16 cellular contexts compared by ENCODE assay signal in the genomic region with DNA sequence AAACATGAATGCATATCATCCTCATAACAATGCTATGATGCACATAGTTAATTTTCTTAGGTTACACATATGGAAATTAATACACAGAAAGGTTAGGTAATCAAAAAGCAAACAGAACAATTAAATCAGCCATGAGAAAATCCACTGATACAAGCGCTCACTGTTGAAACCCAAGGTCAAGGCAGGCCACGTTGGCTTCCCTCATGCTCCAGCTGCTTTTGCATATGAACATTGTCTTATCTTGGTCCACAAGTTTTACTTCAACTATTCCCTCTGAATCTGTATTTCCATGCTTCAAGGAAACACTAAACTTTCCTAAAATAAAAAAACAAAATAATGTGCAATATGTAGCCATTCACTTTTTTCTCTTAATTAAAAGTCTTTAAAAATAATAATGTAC. TPM values are rescaled to one million over a fixed set of nuclear protein-coding genes. Genes with fewer than 3 reads are reported as not detected.
DNase-seq lines count a peak whose midpoint lies in the region; ATAC-seq and TF ChIP-seq lines count a peak whose summit lies in the region.
"Had no signal": no experiment of that assay in that cellular context is flagged by ENCODE, and none has a peak within 500 bp of the region (broad histone marks: within the 10 kb centered on the region; RNA-seq: fewer than 3 reads in every experiment).

No MANE protein-coding gene starts in this region.

- no peaks in the 10 kb centered on the region for H3K27me3 ChIP-seq in testis
- H3K27me3 ChIP-seq: Peyer's patch had no signal

- H3K4me1 ChIP-seq in testis: no peaks in the 10 kb centered on the region
- H3K4me1 ChIP-seq: Peyer's patch, SJSA1 had no signal

- no peak for TF ChIP-seq CTCF in testis (IDR thresholded peaks at IDR 0.05)

- ATAC-seq in Right ventricle myocardium superior (ENCODE audit: poor library complexity) (peak; percentile 76), left cardiac atrium (no peak), left ventricle myocardium superior (peak; percentile 70), HG03439 (IDR thresholded peaks at IDR 0.05; ENCODE audit: unreplicated experiment) (no peak)

- H3K4me3 ChIP-seq in testis: no peak overlapping the region
- H3K4me3 ChIP-seq: Peyer's patch, SJSA1 had no signal

- 12 to 27% methylated on average over 2 of the region's 2 CpGs for WGBS in testis, 2 donors

- no peaks in the 10 kb centered on the region for H3K36me3 ChIP-seq in testis (ENCODE audit: low read depth, missing control alignments)
- H3K36me3 ChIP-seq: Peyer's patch, SJSA1 had no signal

- intact Hi-C loops in Right ventricle myocardium superior (cut with DNase I) (no loop called here), left cardiac atrium (cut with DNase I) (no loop called here), left ventricle myocardium superior (cut with micrococcal nuclease) (no loop called here), testis (cut with DNase I; ENCODE audit: low total_unique reads) (no loop called here)

- no peak overlapping the region for H3K27ac ChIP-seq in testis
- H3K27ac ChIP-seq: Peyer's patch, SJSA1 had no signal

- DNase-seq in Right ventricle myocardium superior: peak; percentile 53
- no peak for DNase-seq in left cardiac atrium
- peak; percentile 17 for DNase-seq in amniotic epithelial cell (ENCODE audit: low read depth)
- peak; percentile 45 for DNase-seq in left ventricle myocardium superior
- DNase-seq in testis: peak; percentile 56
- no peak for DNase-seq in activated naive CD4-positive, alpha-beta T cell (lab: John Stamatoyannopoulos, UW)
- DNase-seq: CD4-positive, CD25-positive, alpha-beta regulatory T cell; NCI-H1105; NCI-H1694; NCI-H2081; NCI-H446; Peyer's patch had no signal

- TF ChIP-seq POLR2A in testis (IDR thresholded peaks at IDR 0.05): no peak

- H3K9me3 ChIP-seq in testis: no peaks in the 10 kb centered on the region
- H3K9me3 ChIP-seq: Peyer's patch, SJSA1 had no signal

RNA-seq across cellular contexts. Expression of a gene that starts 34.5 kb away (rescaled TPM):
- total RNA-seq in Right ventricle myocardium superior (59.1 TPM), left cardiac atrium (10 to 100 TPM; 59.4 to 63.1 TPM), left ventricle myocardium superior (73.7 TPM), testis (10 to 100 TPM; 12.2 to 14.1 TPM)
- 20.7 TPM for polyA plus RNA-seq in testis (ENCODE audit: insufficient read depth, low read depth, low replicate concordance)

RNA-seq across cellular contexts. Expression of a gene that starts 37.4 kb away (rescaled TPM):
- total RNA-seq in Right ventricle myocardium superior: 10.6 TPM
- total RNA-seq in left cardiac atrium: 10 to 100 TPM; 22.6 to 23.2 TPM
- total RNA-seq in left ventricle myocardium superior: 11.6 TPM
- 10 to 100 TPM in 1 of 2 donors, 1 to 10 TPM in 1; 4.3 to 24.5 TPM for total RNA-seq in testis
- polyA plus RNA-seq in testis (ENCODE audit: insufficient read depth, low read depth, low replicate concordance): 26.0 TPM
- total RNA-seq: CD4-positive, CD25-positive, alpha-beta regulatory T cell; G401; OCI-LY7 had no signal
- polyA plus RNA-seq: CD4-positive, CD25-positive, alpha-beta regulatory T cell had no signal

RNA-seq across cellular contexts. Expression of a gene that starts 51.2 kb away (rescaled TPM):
- total RNA-seq in Right ventricle myocardium superior (7.7 TPM), left cardiac atrium (10 to 100 TPM in 1 of 2 donors, 1 to 10 TPM in 1; 9.6 to 12.0 TPM), left ventricle myocardium superior (9.2 TPM), testis (10 to 100 TPM; 14.5 to 17.8 TPM)
- 28.5 TPM for polyA plus RNA-seq in testis (ENCODE audit: insufficient read depth, low read depth, low replicate concordance)

Comparison
In these comparisons a context has a peak if more than half of its experiments do, and no peak if none do; other contexts are left out.
1. ATAC-seq: peak in Right ventricle myocardium superior (single experiment) and left ventricle myocardium superior (single experiment); none in left cardiac atrium (0 of 2) and HG03439 (single experiment).
2. DNase-seq: peak in Right ventricle myocardium superior (single experiment), amniotic epithelial cell (single experiment), left ventricle myocardium superior (single experiment) and testis (single experiment); none in left cardiac atrium (single experiment) and activated naive CD4-positive, alpha-beta T cell (0 of 4).